Comparison of ENCODE assay signal across 27 cellular contexts in the genomic region with DNA sequence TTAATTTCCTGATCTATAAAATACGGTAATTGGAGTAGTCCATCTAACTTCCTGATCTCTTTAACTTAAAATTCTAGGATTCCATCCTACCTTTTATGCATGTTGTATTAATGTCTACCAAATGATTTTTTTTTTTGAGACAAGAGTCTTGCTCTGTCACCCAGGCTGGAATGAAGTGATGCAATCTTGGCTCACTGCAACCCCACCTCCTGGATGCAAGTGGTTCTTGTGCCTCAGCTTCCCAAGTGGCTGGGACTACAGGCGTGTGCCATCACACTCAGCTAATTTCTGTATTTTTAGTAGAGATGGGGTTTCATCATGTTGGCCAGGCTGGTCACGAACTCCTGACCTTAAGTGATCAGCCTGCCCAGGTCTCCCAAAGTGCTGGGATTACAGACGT. TPM values are rescaled to one million over a fixed set of nuclear protein-coding genes. Genes with fewer than 3 reads are reported as not detected.
DNase-seq lines count a peak whose midpoint lies in the region; ATAC-seq and TF ChIP-seq lines count a peak whose summit lies in the region.
"Had no signal": no experiment of that assay in that cellular context is flagged by ENCODE, and none has a peak within 500 bp of the region (broad histone marks: within the 10 kb centered on the region; RNA-seq: fewer than 3 reads in every experiment).

No MANE protein-coding gene starts in this region.

- peak overlapping the region; percentile 16 for H2AK9ac ChIP-seq in IMR-90 (replicated peaks; ENCODE audit: low read depth, low read length, poor library complexity)

- in situ Hi-C loops in IMR-90 (cut with MboI; ENCODE audit: low sequenced_read_pairs) = no loop called here

- no peak overlapping the region for H4K5ac ChIP-seq in IMR-90 (ENCODE audit: low read depth, low read length)

- no peak overlapping the region for H3K9ac ChIP-seq in IMR-90 (ENCODE audit: low read depth, low read length)
- H3K9ac ChIP-seq: BLaER1 had no signal

- no peak for TF ChIP-seq POLR2A in IMR-90 (IDR thresholded peaks at IDR 0.05; ENCODE audit: low read depth, low read length)

- H3K27me3 ChIP-seq in IMR-90 (ENCODE audit: control insufficient read depth, insufficient read depth, low read length) = no peaks in the 10 kb centered on the region
- H3K27me3 ChIP-seq: BLaER1, MG63, suprapubic skin, vagina had no signal

- H4K8ac ChIP-seq in IMR-90 (ENCODE audit: low read depth in 2 of 2, low read length in 2 of 2) = no peak overlapping the region

- no peak overlapping the region for H2BK5ac ChIP-seq in IMR-90 (ENCODE audit: low read depth, low read length, poor library complexity, severe bottlenecking)

- no peaks in the 10 kb centered on the region for H3K9me3 ChIP-seq in IMR-90 (ENCODE audit: control insufficient read depth, insufficient read depth, low read length)
- H3K9me3 ChIP-seq: MG63, mucosa of descending colon, suprapubic skin, vagina had no signal

- H2AFZ ChIP-seq in IMR-90 (replicated peaks; ENCODE audit: low read length, poor library complexity) = no peak overlapping the region

- dilution Hi-C loops in IMR-90 (cut with HindIII; ENCODE audit: low sequenced_read_pairs, unreplicated experiment) = no loop called here

- no peak overlapping the region for H3K27ac ChIP-seq in IMR-90 (ENCODE audit: insufficient read depth, low read length)
- H3K27ac ChIP-seq: BLaER1, RWPE1, SK-N-MC, suprapubic skin, vagina had no signal

- no peak overlapping the region for H4K91ac ChIP-seq in IMR-90 (ENCODE audit: insufficient read depth, low read depth, low read length)

- H3K14ac ChIP-seq in IMR-90 (replicated peaks; ENCODE audit: low read depth, low read length) = no peak overlapping the region

- no peak overlapping the region for H3K4me3 Mint-ChIP-seq in chondrocyte (ENCODE audit: unreplicated experiment)
- no peak overlapping the region for H3K4me3 Mint-ChIP-seq in stimulated activated effector memory CD8-positive, alpha-beta T cell treated with anti-CD3 and anti-CD28 coated beads, Interleukin-12 subunit alpha, Interleukin-12 subunit beta, amount 100 ng/mL, for 72 hours
- H3K4me3 Mint-ChIP-seq: activated CD4-positive, alpha-beta T cell treated with anti-CD3 and anti-CD28 coated beads, Interleukin-2, amount 10 ng/mL, durations not matched to agents 24 days and 14 days had no signal

- no peak overlapping the region for H3K18ac ChIP-seq in IMR-90 (ENCODE audit: low read depth, low read length)

- TF ChIP-seq RAD21 in IMR-90 (IDR thresholded peaks at IDR 0.05; ENCODE audit: low read length) = no peak

- no peak for ATAC-seq in activated naive CD4-positive, alpha-beta T cell treated with anti-CD3 and anti-CD28 coated beads, Interleukin-2, amount 50 U/mL, for 72 hours
- no peak for ATAC-seq in IMR-90 (ENCODE audit: low read depth)
- ATAC-seq in stimulated activated effector memory CD8-positive, alpha-beta T cell treated with anti-CD3 and anti-CD28 coated beads, Interleukin-12 subunit alpha, Interleukin-12 subunit beta, amount 100 ng/mL, for 72 hours = no peak
- no peak for ATAC-seq in GM21529 (IDR thresholded peaks at IDR 0.05; ENCODE audit: unreplicated experiment)
- ATAC-seq: mucosa of descending colon had no signal

- H3K4me3 ChIP-seq in IMR-90 (ENCODE audit: insufficient read depth, low read depth, low read length) = no peak overlapping the region
- H3K4me3 ChIP-seq: BLaER1, lung, MG63, mucosa of descending colon, SK-N-MC, suprapubic skin, vagina had no signal

- no peak overlapping the region for H2BK20ac ChIP-seq in IMR-90 (ENCODE audit: low read depth, low read length)

- H3K9me1 ChIP-seq in IMR-90 (ENCODE audit: insufficient read depth, low read length) = no peaks in the 10 kb centered on the region

- H3K79me1 ChIP-seq in IMR-90 (ENCODE audit: low read depth in 1 of 2, low read length in 2 of 2) = no peaks in the 10 kb centered on the region

- H3K4me2 ChIP-seq in IMR-90 (ENCODE audit: low read depth, low read length) = no peak overlapping the region
- H3K4me2 ChIP-seq: BLaER1 had no signal

- no peak overlapping the region for H2BK120ac ChIP-seq in IMR-90 (ENCODE audit: low read depth, low read length)

- H3K27me3 Mint-ChIP-seq in chondrocyte (ENCODE audit: low read depth) = no peaks in the 10 kb centered on the region
- H3K27me3 Mint-ChIP-seq: activated CD4-positive, alpha-beta T cell treated with anti-CD3 and anti-CD28 coated beads, Interleukin-2, amount 10 ng/mL, durations not matched to agents 24 days and 14 days had no signal

- H2BK15ac ChIP-seq in IMR-90 (ENCODE audit: low read depth, low read length) = no peak overlapping the region

- POLR2A ChIA-PET in IMR-90 (lab: Charles Lee; ENCODE audit: unreplicated experiment) = no interaction called here

- CTCF ChIA-PET in IMR-90 (lab: Yijun Ruan, JAX) = interaction anchor here (0.5 kb wide), 1 partner anchor 61 kb away, joined by 3 read pairs; no protein-coding TSS in a partner anchor

- peak overlapping the region; percentile 11 to 77 for H3K27ac Mint-ChIP-seq in activated naive CD4-positive, alpha-beta T cell treated with anti-CD3 and anti-CD28 coated beads, Interleukin-2, amount 50 U/mL, for 72 hours
- H3K27ac Mint-ChIP-seq in chondrocyte (ENCODE audit: unreplicated experiment) = peak overlapping the region; percentile 42
- H3K27ac Mint-ChIP-seq in stimulated activated effector memory CD8-positive, alpha-beta T cell treated with anti-CD3 and anti-CD28 coated beads, Interleukin-12 subunit alpha, Interleukin-12 subunit beta, amount 100 ng/mL, for 72 hours = peak overlapping the region; percentile 74
- H3K27ac Mint-ChIP-seq: activated CD4-positive, alpha-beta T cell treated with anti-CD3 and anti-CD28 coated beads, Interleukin-2, amount 10 ng/mL, durations not matched to agents 24 days and 14 days had no signal

- BruUV-seq in IMR-90 (replicated peaks; lab: Mats Ljungman, UMichigan) = no TSS peak

- H3K9me3 Mint-ChIP-seq in activated naive CD4-positive, alpha-beta T cell treated with anti-CD3 and anti-CD28 coated beads, Interleukin-2, amount 50 U/mL, for 72 hours = peaks cover 2 to 6% of the 10 kb centered on the region in 2 donors
- H3K9me3 Mint-ChIP-seq in chondrocyte (ENCODE audit: low read depth) = no peaks in the 10 kb centered on the region
- H3K9me3 Mint-ChIP-seq in stimulated activated effector memory CD8-positive, alpha-beta T cell treated with anti-CD3 and anti-CD28 coated beads, Interleukin-12 subunit alpha, Interleukin-12 subunit beta, amount 100 ng/mL, for 72 hours = no peaks in the 10 kb centered on the region
- H3K9me3 Mint-ChIP-seq: activated CD4-positive, alpha-beta T cell treated with anti-CD3 and anti-CD28 coated beads, Interleukin-2, amount 10 ng/mL, durations not matched to agents 24 days and 14 days had no signal

- no peaks in the 10 kb centered on the region for H4K20me1 ChIP-seq in IMR-90 (ENCODE audit: insufficient read depth, low read length)
- H4K20me1 ChIP-seq: BLaER1 had no signal

- WGBS in IMR-90 (ENCODE audit: extremely low coverage in 2 of 2, insufficient read length in 1 of 2), 2 experiments = no CpG with 5 or more reads among the region's 4 CpGs

- no peak overlapping the region for H3K56ac ChIP-seq in IMR-90 (ENCODE audit: extremely low read depth, insufficient read depth, low read length)

- intact Hi-C loops in IMR-90 (cut with micrococcal nuclease) = no loop called here

- H3K23ac ChIP-seq in IMR-90 (ENCODE audit: low read depth, low read length) = no peak overlapping the region

- H2AK5ac ChIP-seq in IMR-90 (ENCODE audit: low read depth, low read length) = no peak overlapping the region

- H3K4me1 ChIP-seq in IMR-90 (ENCODE audit: control insufficient read depth, insufficient read depth, low read length) = no peaks in the 10 kb centered on the region
- H3K4me1 ChIP-seq: BLaER1, suprapubic skin, vagina had no signal

- TF ChIP-seq CTCF in IMR-90 (conservative IDR thresholded peaks at IDR 0.05; ENCODE audit: low read depth, low read length) = no peak
- TF ChIP-seq CTCF in chondrocyte (IDR thresholded peaks at IDR 0.05) = no peak

- H3K36me3 ChIP-seq in IMR-90 (ENCODE audit: control insufficient read depth, insufficient read depth, low read length) = peaks cover 17% of the 10 kb centered on the region

- H3K36me3 Mint-ChIP-seq in activated naive CD4-positive, alpha-beta T cell treated with anti-CD3 and anti-CD28 coated beads, Interleukin-2, amount 50 U/mL, for 72 hours = peaks cover 16 to 41% of the 10 kb centered on the region in 2 donors
- H3K36me3 Mint-ChIP-seq in chondrocyte (ENCODE audit: low read depth) = peaks cover 19% of the 10 kb centered on the region
- peaks cover 90% of the 10 kb centered on the region for H3K36me3 Mint-ChIP-seq in stimulated activated effector memory CD8-positive, alpha-beta T cell treated with anti-CD3 and anti-CD28 coated beads, Interleukin-12 subunit alpha, Interleukin-12 subunit beta, amount 100 ng/mL, for 72 hours

- H3K4ac ChIP-seq in IMR-90 (ENCODE audit: low read depth, low read length) = no peak overlapping the region

- H3K4me1 Mint-ChIP-seq in chondrocyte (ENCODE audit: low read depth) = no peaks in the 10 kb centered on the region
- H3K4me1 Mint-ChIP-seq in stimulated activated effector memory CD8-positive, alpha-beta T cell treated with anti-CD3 and anti-CD28 coated beads, Interleukin-12 subunit alpha, Interleukin-12 subunit beta, amount 100 ng/mL, for 72 hours = peaks cover 6% of the 10 kb centered on the region

- no peak for DNase-seq in activated naive CD4-positive, alpha-beta T cell treated with anti-CD3 and anti-CD28 coated beads, Interleukin-2, amount 50 U/mL, for 72 hours (ENCODE audit: low spot score in 2 of 2)
- DNase-seq in activated naive CD4-positive, alpha-beta T cell (lab: John Stamatoyannopoulos, UW) = no peak
- DNase-seq in IMR-90 (no peak), chondrocyte (ENCODE audit: low spot score) (no peak), COLO829 (ENCODE audit: low spot score) (no peak)
- no peak for DNase-seq in stimulated activated effector memory CD8-positive, alpha-beta T cell treated with anti-CD3 and anti-CD28 coated beads, Interleukin-12 subunit alpha, Interleukin-12 subunit beta, amount 100 ng/mL, for 72 hours (ENCODE audit: low spot score in 2 of 2)
- DNase-seq in effector CD4-positive, alpha-beta T cell = no peak
- DNase-seq: activated CD4-positive, alpha-beta T cell treated with anti-CD3 and anti-CD28 coated beads, Interleukin-2, amount 10 ng/mL, durations not matched to agents 24 days and 14 days; activated CD8-positive, alpha-beta memory T cell treated with anti-CD3 and anti-CD28 coated beads, Interleukin-2, amount 50 U/mL, for 4 hours; activated gamma-delta T cell; DMS 273 treated with DMSO at 0.1 percent for 48 hours; head of caudate nucleus; MG63; mucosa of descending colon; NCI-H1417; NCI-H2081; NCI-H345; NCI-H748 treated with DMSO at 0.1 percent for 48 hours; posterior cingulate gyrus; T-helper 2 cell had no signal

RNA-seq across cellular contexts. Expression of a gene that starts 47.8 kb away (rescaled TPM):
- total RNA-seq in activated naive CD4-positive, alpha-beta T cell treated with anti-CD3 and anti-CD28 coated beads, Interleukin-2, amount 50 U/mL, for 72 hours = 10 to 100 TPM; 20.9 to 37.1 TPM
- total RNA-seq in IMR-90 (2012; rRNA removed) = 11.1 and 32.8 TPM in 2 replicates
- 13.5 and 16.8 TPM in 2 replicates for polyA plus RNA-seq in IMR-90 (2012; rRNA removed)
- 2.4 TPM in 2 replicates for polyA plus RNA-seq in IMR-90 (2012; cell fraction: cytosol; rRNA removed)
- 1.1 and 11.6 TPM in 2 replicates for polyA plus RNA-seq in IMR-90 (2012; cell fraction: nucleus; rRNA removed; ENCODE audit: low replicate concordance)
- total RNA-seq in chondrocyte = 25.2 to 35.1 TPM (median 26.6 TPM) in 3 replicates

RNA-seq across cellular contexts. Expression of a gene that starts 50.1 kb away (rescaled TPM):
- 10 to 100 TPM; 53.4 to 76.0 TPM for total RNA-seq in activated naive CD4-positive, alpha-beta T cell treated with anti-CD3 and anti-CD28 coated beads, Interleukin-2, amount 50 U/mL, for 72 hours
- total RNA-seq in IMR-90 (2012; rRNA removed) = 23.7 and 44.7 TPM in 2 replicates
- 8.9 and 11.9 TPM in 2 replicates for polyA plus RNA-seq in IMR-90 (2012; rRNA removed)
- 4.5 and 12.3 TPM in 2 replicates for polyA plus RNA-seq in IMR-90 (2012; cell fraction: cytosol; rRNA removed)
- 6.6 and 15.3 TPM in 2 replicates for polyA plus RNA-seq in IMR-90 (2012; cell fraction: nucleus; rRNA removed; ENCODE audit: low replicate concordance)
- 37.9 to 52.8 TPM (median 39.3 TPM) in 3 replicates for total RNA-seq in chondrocyte
